In the genomic region with DNA sequence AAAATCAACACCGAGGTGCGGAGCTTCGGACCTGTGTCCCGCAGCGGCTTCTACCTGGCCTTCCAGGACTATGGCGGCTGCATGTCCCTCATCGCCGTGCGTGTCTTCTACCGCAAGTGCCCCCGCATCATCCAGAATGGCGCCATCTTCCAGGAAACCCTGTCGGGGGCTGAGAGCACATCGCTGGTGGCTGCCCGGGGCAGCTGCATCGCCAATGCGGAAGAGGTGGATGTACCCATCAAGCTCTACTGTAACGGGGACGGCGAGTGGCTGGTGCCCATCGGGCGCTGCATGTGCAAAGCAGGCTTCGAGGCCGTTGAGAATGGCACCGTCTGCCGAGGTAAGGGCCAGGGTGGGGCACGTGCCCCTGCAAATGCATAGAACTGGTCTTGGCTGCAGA, we compare ENCODE assay signal across 1 cellular context.
TF ChIP-seq lines count a peak whose summit lies in the region.

No MANE protein-coding gene starts in this region.

TF ChIP-seq in endothelial cell of umbilical vein, 7 proteins besides CTCF, POLR2A, EP300 and RAD21 (continued from another document):
- no peak for TF ChIP-seq EZH2 (IDR thresholded peaks at IDR 0.05; ENCODE audit: borderline replicate concordance, low read depth, low read length, severe bottlenecking)
- TF ChIP-seq, protein P1, sequence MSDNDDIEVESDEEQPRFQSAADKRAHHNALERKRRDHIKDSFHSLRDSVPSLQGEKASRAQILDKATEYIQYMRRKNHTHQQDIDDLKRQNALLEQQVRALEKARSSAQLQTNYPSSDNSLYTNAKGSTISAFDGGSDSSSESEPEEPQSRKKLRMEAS (IDR thresholded peaks at IDR 0.05; ENCODE audit: insufficient read depth, insufficient read length) = no peak
